9 cellular contexts compared by ENCODE assay signal in genomic region chr7:18666107-18666728, GRCh38.
A peak's percentile ranks its signal among the peaks of the same experiment; 100 is the strongest.
DNase-seq lines count a peak whose midpoint lies in the region; ATAC-seq and TF ChIP-seq lines count a peak whose summit lies in the region.
"Had no signal": no experiment of that assay in that cellular context is flagged by ENCODE, and none has a peak within 500 bp of the region (broad histone marks: within the 10 kb centered on the region; RNA-seq: fewer than 3 reads in every experiment).

No MANE protein-coding gene starts in this region.

- no peak overlapping the region for H3K27ac ChIP-seq in CD8-positive, alpha-beta T cell (ENCODE audit: low read depth, low read length)
- no peak overlapping the region for H3K27ac ChIP-seq in lung (ENCODE audit: low read depth in 1 of 2, low read length in 1 of 2)

- intact Hi-C loops in CD8-positive, alpha-beta T cell (cut with DNase I, micrococcal nuclease): loop anchor here (1.0 to 10.0 kb wide), 5 partner anchors 311 to 985 kb away; no protein-coding TSS in a partner anchor
- intact Hi-C loops in activated CD4-positive, alpha-beta T cell treated with anti-CD3 and anti-CD28 coated beads, Interleukin-2, amount 10 ng/mL, durations not matched to agents 24 days and 14 days (cut with micrococcal nuclease): loop anchor here (1.0 to 10.0 kb wide), 3 partner anchors 76 to 981 kb away; no protein-coding TSS in a partner anchor

- no peak overlapping the region for H3K27ac Mint-ChIP-seq in CD8-positive, alpha-beta T cell
- H3K27ac Mint-ChIP-seq in activated CD4-positive, alpha-beta T cell treated with anti-CD3 and anti-CD28 coated beads, Interleukin-2, amount 10 ng/mL, durations not matched to agents 24 days and 14 days: no peak overlapping the region
- H3K27ac Mint-ChIP-seq: activated naive CD4-positive, alpha-beta T cell treated with anti-CD3 and anti-CD28 coated beads, Interleukin-2, amount 50 U/mL, for 24 hours had no signal

- no peak overlapping the region for H3K4me3 ChIP-seq in CD8-positive, alpha-beta T cell (ENCODE audit: low read depth, low read length)
- H3K4me3 ChIP-seq in lung: no peak overlapping the region

- H3K27me3 ChIP-seq in CD8-positive, alpha-beta T cell (ENCODE audit: insufficient read depth, low read length): no peaks in the 10 kb centered on the region
- no peaks in the 10 kb centered on the region for H3K27me3 ChIP-seq in lung (ENCODE audit: control insufficient read depth, insufficient read depth)

- H3K36me3 Mint-ChIP-seq in CD8-positive, alpha-beta T cell: no peaks in the 10 kb centered on the region
- H3K36me3 Mint-ChIP-seq in activated CD4-positive, alpha-beta T cell treated with anti-CD3 and anti-CD28 coated beads, Interleukin-2, amount 10 ng/mL, durations not matched to agents 24 days and 14 days (ENCODE audit: low read depth): no peaks in the 10 kb centered on the region
- H3K36me3 Mint-ChIP-seq: activated naive CD4-positive, alpha-beta T cell treated with anti-CD3 and anti-CD28 coated beads, Interleukin-2, amount 50 U/mL, for 24 hours had no signal

- H3K36me3 ChIP-seq in CD8-positive, alpha-beta T cell (ENCODE audit: insufficient read depth, low read length): no peaks in the 10 kb centered on the region
- no peaks in the 10 kb centered on the region for H3K36me3 ChIP-seq in lung (ENCODE audit: control insufficient read depth in 2 of 2, insufficient read depth in 2 of 2, low read length in 2 of 2)

- peak; percentile 46 for ATAC-seq in CD8-positive, alpha-beta T cell
- ATAC-seq in GM19351 (IDR thresholded peaks at IDR 0.05; ENCODE audit: unreplicated experiment): peak; percentile 99
- ATAC-seq in HG03378 (IDR thresholded peaks at IDR 0.05; ENCODE audit: unreplicated experiment): peak; percentile 99
- ATAC-seq in lung (ENCODE audit: insufficient read depth, low FRiP score): peak; percentile 75

- CTCF ChIA-PET in CD8-positive, alpha-beta T cell (lab: Charles Lee): interaction anchor here (0.6 to 1.5 kb wide), 7 partner anchors 10 to 986 kb away, joined by 3 to 8 read pairs (median 3); no protein-coding TSS in a partner anchor

- no peak overlapping the region for H3K4me3 Mint-ChIP-seq in CD8-positive, alpha-beta T cell
- H3K4me3 Mint-ChIP-seq in activated CD4-positive, alpha-beta T cell treated with anti-CD3 and anti-CD28 coated beads, Interleukin-2, amount 10 ng/mL, durations not matched to agents 24 days and 14 days: no peak overlapping the region
- H3K4me3 Mint-ChIP-seq: activated naive CD4-positive, alpha-beta T cell treated with anti-CD3 and anti-CD28 coated beads, Interleukin-2, amount 50 U/mL, for 24 hours had no signal

- H3K27me3 Mint-ChIP-seq in CD8-positive, alpha-beta T cell (ENCODE audit: low read depth): no peaks in the 10 kb centered on the region
- H3K27me3 Mint-ChIP-seq in activated CD4-positive, alpha-beta T cell treated with anti-CD3 and anti-CD28 coated beads, Interleukin-2, amount 10 ng/mL, durations not matched to agents 24 days and 14 days: peaks cover under 1% of the 10 kb centered on the region
- H3K27me3 Mint-ChIP-seq: activated naive CD4-positive, alpha-beta T cell treated with anti-CD3 and anti-CD28 coated beads, Interleukin-2, amount 50 U/mL, for 24 hours had no signal

- TF ChIP-seq CTCF in CD8-positive, alpha-beta T cell (IDR thresholded peaks at IDR 0.05): peak; percentile 79
- peak; percentile 59 for TF ChIP-seq CTCF in lung (IDR thresholded peaks at IDR 0.05; ENCODE audit: control extremely low read depth, extremely low read depth)

- POLR2A ChIA-PET in CD8-positive, alpha-beta T cell (lab: Charles Lee): no interaction called here

- DNase-seq in CD8-positive, alpha-beta T cell: peak; percentile 13 to 64 (median 53)
- DNase-seq in NCI-H69 (lab: John Stamatoyannopoulos, UW) (peak; percentile 89), dermis microvascular lymphatic vessel endothelial cell (ENCODE audit: low read depth in 2 of 2) (peak; percentile 30 to 73), lung (ENCODE audit: low spot score) (peak; percentile 68)
- DNase-seq in activated CD4-positive, alpha-beta T cell treated with anti-CD3 and anti-CD28 coated beads, Interleukin-2, amount 10 ng/mL, durations not matched to agents 24 days and 14 days: peak; percentile 88
- peak; percentile 5 for DNase-seq in stimulated activated CD8-positive, alpha-beta memory T cell treated with anti-CD3 and anti-CD28 coated beads, Interleukin-15, amount 100 ng/mL, for 1 hour (ENCODE audit: low read depth)

- no peaks in the 10 kb centered on the region for H3K4me1 ChIP-seq in CD8-positive, alpha-beta T cell (ENCODE audit: insufficient read depth, low read length)
- no peaks in the 10 kb centered on the region for H3K4me1 ChIP-seq in lung (ENCODE audit: control insufficient read depth in 2 of 2, insufficient read depth in 2 of 2, low read length in 2 of 2)

- H3K9me3 ChIP-seq in CD8-positive, alpha-beta T cell (ENCODE audit: low read length): no peaks in the 10 kb centered on the region
- H3K9me3 ChIP-seq in lung (ENCODE audit: control insufficient read depth in 2 of 2, insufficient read depth in 1 of 2, low read length in 1 of 2): no peaks in the 10 kb centered on the region

- peaks cover 3% of the 10 kb centered on the region for H3K4me1 Mint-ChIP-seq in CD8-positive, alpha-beta T cell (ENCODE audit: low read depth)
- H3K4me1 Mint-ChIP-seq in activated CD4-positive, alpha-beta T cell treated with anti-CD3 and anti-CD28 coated beads, Interleukin-2, amount 10 ng/mL, durations not matched to agents 24 days and 14 days: peaks cover 3% of the 10 kb centered on the region
- H3K4me1 Mint-ChIP-seq: activated naive CD4-positive, alpha-beta T cell treated with anti-CD3 and anti-CD28 coated beads, Interleukin-2, amount 50 U/mL, for 24 hours had no signal

- WGBS in lung, 2 donors: 13 to 18% methylated on average over 4 of the region's 4 CpGs

- no peaks in the 10 kb centered on the region for H3K9me3 Mint-ChIP-seq in CD8-positive, alpha-beta T cell
- H3K9me3 Mint-ChIP-seq in activated CD4-positive, alpha-beta T cell treated with anti-CD3 and anti-CD28 coated beads, Interleukin-2, amount 10 ng/mL, durations not matched to agents 24 days and 14 days: no peaks in the 10 kb centered on the region
- H3K9me3 Mint-ChIP-seq: activated naive CD4-positive, alpha-beta T cell treated with anti-CD3 and anti-CD28 coated beads, Interleukin-2, amount 50 U/mL, for 24 hours had no signal

Comparison
In these comparisons a context has a peak if more than half of its experiments do, and no peak if none do; other contexts are left out.
1. ATAC-seq: peak in every context shown above with its lines; median percentile 99 in GM19351; 99 in HG03378; 75 in lung; 46 in CD8-positive, alpha-beta T cell.
2. DNase-seq: peak in every context shown above with its lines; median percentile 89 in NCI-H69; 88 in activated CD4-positive, alpha-beta T cell treated with anti-CD3 and anti-CD28 coated beads, Interleukin-2, amount 10 ng/mL, durations not matched to agents 24 days and 14 days; 68 in lung; 53 in CD8-positive, alpha-beta T cell; 52 in dermis microvascular lymphatic vessel endothelial cell; 5 in stimulated activated CD8-positive, alpha-beta memory T cell treated with anti-CD3 and anti-CD28 coated beads, Interleukin-15, amount 100 ng/mL, for 1 hour.